ENCODE assay signal across 1 cellular context in the genomic region with DNA sequence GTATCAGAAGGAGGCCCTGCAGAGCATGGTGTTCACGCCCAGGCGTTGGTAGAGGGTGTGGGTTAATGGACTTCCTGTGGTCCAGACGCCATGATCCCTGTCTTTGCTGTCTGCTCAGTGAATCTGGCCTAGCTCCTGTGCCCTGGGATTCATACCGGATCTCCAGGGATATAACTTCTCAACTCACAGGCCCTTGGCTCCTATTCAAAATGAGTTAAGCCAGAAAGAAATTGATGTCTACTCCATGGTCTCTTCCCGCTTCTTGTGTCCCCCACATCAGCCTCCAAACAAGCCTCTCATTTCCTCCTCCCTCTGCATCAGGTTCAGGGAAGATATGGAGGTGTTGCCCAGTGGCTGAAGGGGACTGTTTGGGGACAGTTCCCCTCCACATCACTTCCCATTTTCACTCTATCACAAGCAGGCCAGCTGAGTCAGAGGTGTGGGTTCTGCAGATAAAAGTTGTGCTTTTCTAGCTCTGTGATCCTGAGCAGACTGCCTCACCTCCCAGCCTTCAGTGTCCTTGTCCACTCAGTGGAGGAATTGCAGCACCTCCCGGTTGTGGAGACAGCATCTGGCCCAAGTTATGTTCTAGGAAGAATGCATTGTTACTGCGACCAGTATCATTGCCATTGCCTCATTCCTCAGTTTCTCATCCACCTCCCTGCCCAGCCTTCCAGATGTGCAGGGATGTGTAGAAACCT.
TF ChIP-seq lines count a peak whose summit lies in the region.

No MANE protein-coding gene starts in this region.

TF ChIP-seq in K562, 482 proteins besides CTCF, POLR2A, EP300 and RAD21 (continued from another document and continues in another):
- TF ChIP-seq JUND (IDR thresholded peaks at IDR 0.05; ENCODE audit: borderline replicate concordance, low read depth, low read length) (peak; percentile 97), JUND (tag; IDR thresholded peaks at IDR 0.05; ENCODE audit: borderline replicate concordance, low read depth, low read length) (peak; percentile 93; the same call in 2 of the 3 replicates), TCFL5 (CRISPR knock-in tag; conservative IDR thresholded peaks at IDR 0.05) (no peak), E2F3 (CRISPR knock-in tag; IDR thresholded peaks at IDR 0.05) (no peak), DNMT1 (IDR thresholded peaks at IDR 0.05) (no peak), ESRRA (IDR thresholded peaks at IDR 0.05; ENCODE audit: borderline replicate concordance, low read depth) (no peak), HDAC1 (IDR thresholded peaks at IDR 0.05) (peak in 1 of 2 experiments; percentile 65; a peak in 2 of 4 replicates), NEUROD1 (IDR thresholded peaks at IDR 0.05; ENCODE audit: borderline replicate concordance, low read depth, low read length, partially characterized antibody) (peak; percentile 75), RBM39 (optimal IDR thresholded peaks at IDR 0.05; ENCODE audit: low read depth, low read length) (peak; percentile 87), RBM15 (IDR thresholded peaks at IDR 0.05; ENCODE audit: insufficient read depth, low read length) (no peak), KLF6 (CRISPR knock-in tag; IDR thresholded peaks at IDR 0.05; ENCODE audit: borderline replicate concordance) (no peak), HDAC6 (IDR thresholded peaks at IDR 0.05; ENCODE audit: low read depth, low read length) (no peak), ZNF146 (CRISPR knock-in tag; IDR thresholded peaks at IDR 0.05; ENCODE audit: unreplicated experiment) (no peak), MYBL2 (IDR thresholded peaks at IDR 0.05; ENCODE audit: low read depth) (no peak), MYBL2 (CRISPR knock-in tag; IDR thresholded peaks at IDR 0.05; ENCODE audit: borderline replicate concordance) (no peak), ZNF318 (IDR thresholded peaks at IDR 0.05; ENCODE audit: borderline replicate concordance in 1 of 2, low read depth in 1 of 2) (no peak), MCM2 (IDR thresholded peaks at IDR 0.05; ENCODE audit: low read depth) (no peak), SMAD3 (CRISPR knock-in tag; conservative IDR thresholded peaks at IDR 0.05) (0 out of 2 replicates have a peak, but pooled peaks have one; percentile 50), PTTG1 (tag; IDR thresholded peaks at IDR 0.05; ENCODE audit: low read depth) (0 out of 2 replicates have a peak, but pooled peaks have one; percentile 20), ZNF584 (CRISPR knock-in tag; IDR thresholded peaks at IDR 0.05; ENCODE audit: low read depth) (no peak), ZFP1 (CRISPR knock-in tag; IDR thresholded peaks at IDR 0.05) (no peak), HDAC8 (tag; IDR thresholded peaks at IDR 0.05) (no peak), AFF1 (IDR thresholded peaks at IDR 0.05; ENCODE audit: low read depth in 1 of 2, partially characterized antibody in 2 of 2) (peak in 1 of 2 experiments; percentile 30), E2F8 (IDR thresholded peaks at IDR 0.05; ENCODE audit: low read depth, partially characterized antibody) (no peak), YY1 (IDR thresholded peaks at IDR 0.05; ENCODE audit: borderline replicate concordance in 1 of 3, control insufficient read depth in 1 of 3, extremely low read depth in 1 of 3, insufficient read depth in 3 of 3, insufficient read length in 1 of 3, insufficient replicate concordance in 2 of 3, low read depth in 1 of 3, low read length in 2 of 3) (peak in 1 of 3 experiments; percentile 61), TRIM24 (IDR thresholded peaks at IDR 0.05) (peak; percentile 83 to 92; a peak in 3 of 4 replicates), KAT7 (CRISPR knock-in tag; IDR thresholded peaks at IDR 0.05; ENCODE audit: borderline replicate concordance) (no peak), DPF2 (IDR thresholded peaks at IDR 0.05) (peak; percentile 98), IRF2 (CRISPR knock-in tag; IDR thresholded peaks at IDR 0.05) (no peak), ZNF175 (CRISPR knock-in tag; IDR thresholded peaks at IDR 0.05; ENCODE audit: low read depth) (0 out of 2 replicates have a peak, but pooled peaks have one; percentile 55)
- TF ChIP-seq, protein P1, sequence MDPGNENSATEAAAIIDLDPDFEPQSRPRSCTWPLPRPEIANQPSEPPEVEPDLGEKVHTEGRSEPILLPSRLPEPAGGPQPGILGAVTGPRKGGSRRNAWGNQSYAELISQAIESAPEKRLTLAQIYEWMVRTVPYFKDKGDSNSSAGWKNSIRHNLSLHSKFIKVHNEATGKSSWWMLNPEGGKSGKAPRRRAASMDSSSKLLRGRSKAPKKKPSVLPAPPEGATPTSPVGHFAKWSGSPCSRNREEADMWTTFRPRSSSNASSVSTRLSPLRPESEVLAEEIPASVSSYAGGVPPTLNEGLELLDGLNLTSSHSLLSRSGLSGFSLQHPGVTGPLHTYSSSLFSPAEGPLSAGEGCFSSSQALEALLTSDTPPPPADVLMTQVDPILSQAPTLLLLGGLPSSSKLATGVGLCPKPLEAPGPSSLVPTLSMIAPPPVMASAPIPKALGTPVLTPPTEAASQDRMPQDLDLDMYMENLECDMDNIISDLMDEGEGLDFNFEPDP (CRISPR knock-in tag; IDR thresholded peaks at IDR 0.05), result no peak
- TF ChIP-seq, protein P2, sequence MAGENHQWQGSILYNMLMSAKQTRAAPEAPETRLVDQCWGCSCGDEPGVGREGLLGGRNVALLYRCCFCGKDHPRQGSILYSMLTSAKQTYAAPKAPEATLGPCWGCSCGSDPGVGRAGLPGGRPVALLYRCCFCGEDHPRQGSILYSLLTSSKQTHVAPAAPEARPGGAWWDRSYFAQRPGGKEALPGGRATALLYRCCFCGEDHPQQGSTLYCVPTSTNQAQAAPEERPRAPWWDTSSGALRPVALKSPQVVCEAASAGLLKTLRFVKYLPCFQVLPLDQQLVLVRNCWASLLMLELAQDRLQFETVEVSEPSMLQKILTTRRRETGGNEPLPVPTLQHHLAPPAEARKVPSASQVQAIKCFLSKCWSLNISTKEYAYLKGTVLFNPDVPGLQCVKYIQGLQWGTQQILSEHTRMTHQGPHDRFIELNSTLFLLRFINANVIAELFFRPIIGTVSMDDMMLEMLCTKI (IDR thresholded peaks at IDR 0.05; ENCODE audit: partially characterized antibody), result no peak
- TF ChIP-seq, protein P3, sequence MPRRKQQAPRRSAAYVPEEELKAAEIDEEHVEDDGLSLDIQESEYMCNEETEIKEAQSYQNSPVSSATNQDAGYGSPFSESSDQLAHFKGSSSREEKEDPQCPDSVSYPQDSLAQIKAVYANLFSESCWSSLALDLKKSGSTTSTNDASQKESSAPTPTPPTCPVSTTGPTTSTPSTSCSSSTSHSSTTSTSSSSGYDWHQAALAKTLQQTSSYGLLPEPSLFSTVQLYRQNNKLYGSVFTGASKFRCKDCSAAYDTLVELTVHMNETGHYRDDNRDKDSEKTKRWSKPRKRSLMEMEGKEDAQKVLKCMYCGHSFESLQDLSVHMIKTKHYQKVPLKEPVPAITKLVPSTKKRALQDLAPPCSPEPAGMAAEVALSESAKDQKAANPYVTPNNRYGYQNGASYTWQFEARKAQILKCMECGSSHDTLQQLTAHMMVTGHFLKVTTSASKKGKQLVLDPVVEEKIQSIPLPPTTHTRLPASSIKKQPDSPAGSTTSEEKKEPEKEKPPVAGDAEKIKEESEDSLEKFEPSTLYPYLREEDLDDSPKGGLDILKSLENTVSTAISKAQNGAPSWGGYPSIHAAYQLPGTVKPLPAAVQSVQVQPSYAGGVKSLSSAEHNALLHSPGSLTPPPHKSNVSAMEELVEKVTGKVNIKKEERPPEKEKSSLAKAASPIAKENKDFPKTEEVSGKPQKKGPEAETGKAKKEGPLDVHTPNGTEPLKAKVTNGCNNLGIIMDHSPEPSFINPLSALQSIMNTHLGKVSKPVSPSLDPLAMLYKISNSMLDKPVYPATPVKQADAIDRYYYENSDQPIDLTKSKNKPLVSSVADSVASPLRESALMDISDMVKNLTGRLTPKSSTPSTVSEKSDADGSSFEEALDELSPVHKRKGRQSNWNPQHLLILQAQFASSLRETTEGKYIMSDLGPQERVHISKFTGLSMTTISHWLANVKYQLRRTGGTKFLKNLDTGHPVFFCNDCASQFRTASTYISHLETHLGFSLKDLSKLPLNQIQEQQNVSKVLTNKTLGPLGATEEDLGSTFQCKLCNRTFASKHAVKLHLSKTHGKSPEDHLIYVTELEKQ (CRISPR knock-in tag; IDR thresholded peaks at IDR 0.05), result 0 out of 2 replicates have a peak, but pooled peaks have one; percentile 15
